Comparison of ENCODE assay signal across 9 cellular contexts in genomic region chr19:35902870-35903475, GRCh38. TPM values are rescaled to one million over a fixed set of nuclear protein-coding genes. Genes with fewer than 3 reads are reported as not detected.
DNase-seq lines count a peak whose midpoint lies in the region; TF ChIP-seq lines count a peak whose summit lies in the region.
"Had no signal": no experiment of that assay in that cellular context is flagged by ENCODE, and none has a peak within 500 bp of the region (broad histone marks: within the 10 kb centered on the region; RNA-seq: fewer than 3 reads in every experiment).

No MANE protein-coding gene starts in this region.

- WGBS in thyroid gland, 2 donors, result 68 to 80% methylated on average over 10 of the region's 10 CpGs
- 67 to 79% methylated on average over 10 of the region's 10 CpGs for WGBS in testis, 2 donors

- H3K27me3 Mint-ChIP-seq in activated naive CD4-positive, alpha-beta T cell treated with anti-CD3 and anti-CD28 coated beads for 36 hours (ENCODE audit: low read depth), result no peaks in the 10 kb centered on the region
- no peaks in the 10 kb centered on the region for H3K27me3 Mint-ChIP-seq in activated naive CD8-positive, alpha-beta T cell treated with anti-CD3 and anti-CD28 coated beads for 36 hours

- no peak for TF ChIP-seq POLR2A in thyroid gland (IDR thresholded peaks at IDR 0.05)
- TF ChIP-seq POLR2A in testis (IDR thresholded peaks at IDR 0.05), result no peak

- H3K27ac ChIP-seq in layer of hippocampus (ENCODE audit: low read depth, low read length) (peak overlapping the region; percentile 60), thyroid gland (peak overlapping the region in 2 of 3 donors; percentile 30 to 39), testis (peak overlapping the region in 1 of 2 donors; percentile 15)

- H3K9me3 Mint-ChIP-seq in activated naive CD4-positive, alpha-beta T cell treated with anti-CD3 and anti-CD28 coated beads for 36 hours, result no peaks in the 10 kb centered on the region
- no peaks in the 10 kb centered on the region for H3K9me3 Mint-ChIP-seq in activated naive CD8-positive, alpha-beta T cell treated with anti-CD3 and anti-CD28 coated beads for 36 hours

- peaks cover 53% of the 10 kb centered on the region for H3K4me1 Mint-ChIP-seq in activated naive CD4-positive, alpha-beta T cell treated with anti-CD3 and anti-CD28 coated beads for 36 hours (ENCODE audit: low read depth)
- peaks cover 41% of the 10 kb centered on the region for H3K4me1 Mint-ChIP-seq in activated naive CD8-positive, alpha-beta T cell treated with anti-CD3 and anti-CD28 coated beads for 36 hours

- no peaks in the 10 kb centered on the region for H3K36me3 ChIP-seq in thyroid gland
- H3K36me3 ChIP-seq in testis (ENCODE audit: low read depth, missing control alignments), result no peaks in the 10 kb centered on the region

- no peak overlapping the region for H3K4me3 ChIP-seq in thyroid gland (replicated peaks in 1 of 3)
- H3K4me3 ChIP-seq in testis, result no peak overlapping the region

- H3K4me3 Mint-ChIP-seq in activated naive CD4-positive, alpha-beta T cell treated with anti-CD3 and anti-CD28 coated beads for 36 hours, result peak overlapping the region; percentile 80
- H3K4me3 Mint-ChIP-seq in activated naive CD8-positive, alpha-beta T cell treated with anti-CD3 and anti-CD28 coated beads for 36 hours, result peak overlapping the region; percentile 89

- peaks cover 14% of the 10 kb centered on the region for H3K36me3 Mint-ChIP-seq in activated naive CD4-positive, alpha-beta T cell treated with anti-CD3 and anti-CD28 coated beads for 36 hours (ENCODE audit: low read depth)
- H3K36me3 Mint-ChIP-seq in activated naive CD8-positive, alpha-beta T cell treated with anti-CD3 and anti-CD28 coated beads for 36 hours, result peaks cover 18% of the 10 kb centered on the region

- H3K27me3 ChIP-seq in layer of hippocampus (ENCODE audit: control insufficient read depth, insufficient read depth, low read length), result no peaks in the 10 kb centered on the region
- H3K27me3 ChIP-seq in thyroid gland, result no peaks in the 10 kb centered on the region
- H3K27me3 ChIP-seq in testis, result no peaks in the 10 kb centered on the region

- TF ChIP-seq CTCF in thyroid gland (IDR thresholded peaks at IDR 0.05), result no peak
- no peak for TF ChIP-seq CTCF in testis (IDR thresholded peaks at IDR 0.05)

- H3K4me1 ChIP-seq in thyroid gland (peaks cover 6 to 27% of the 10 kb centered on the region in 2 donors), testis (peaks cover 7% of the 10 kb centered on the region)

- intact Hi-C loops in activated naive CD4-positive, alpha-beta T cell treated with anti-CD3 and anti-CD28 coated beads for 36 hours (cut with micrococcal nuclease), result loop anchor here (1.0 to 5.0 kb wide), 4 partner anchors 151 to 356 kb away; partner anchors contain the start of genes COX6B1, THAP8, TMEM147 and WDR62
- intact Hi-C loops in thyroid gland (cut with DNase I) (no loop called here), testis (cut with DNase I; ENCODE audit: low total_unique reads) (no loop called here)

- H3K9me3 ChIP-seq in thyroid gland (no peaks in the 10 kb centered on the region), testis (no peaks in the 10 kb centered on the region)

- CTCF ChIA-PET in activated naive CD4-positive, alpha-beta T cell treated with anti-CD3 and anti-CD28 coated beads for 36 hours (lab: Charles Lee), result interaction anchor here (0.8 to 1.0 kb wide), 2 partner anchors 9 to 20 kb away, joined by 3 to 4 read pairs; no protein-coding TSS in a partner anchor

- DNase-seq in activated naive CD4-positive, alpha-beta T cell treated with anti-CD3 and anti-CD28 coated beads for 36 hours, result no peak
- no peak for DNase-seq in activated naive CD4-positive, alpha-beta T cell treated with anti-CD3 and anti-CD28 coated beads, Interleukin-2, amount 50 U/mL, for 16 hours
- DNase-seq in activated naive CD8-positive, alpha-beta T cell treated with anti-CD3 and anti-CD28 coated beads for 36 hours, result no peak
- DNase-seq in thyroid gland (no peak), NCI-H1092 (lab: John Stamatoyannopoulos, UW) (no peak), DMS79 (lab: John Stamatoyannopoulos, UW) (no peak), testis (no peak)
- DNase-seq: DMS 273 treated with DMSO at 0.1 percent for 48 hours had no signal

- peak overlapping the region; percentile 89 for H3K27ac Mint-ChIP-seq in activated naive CD4-positive, alpha-beta T cell treated with anti-CD3 and anti-CD28 coated beads for 36 hours
- peak overlapping the region; percentile 90 for H3K27ac Mint-ChIP-seq in activated naive CD8-positive, alpha-beta T cell treated with anti-CD3 and anti-CD28 coated beads for 36 hours

RNA-seq across cellular contexts. Expression of gene HCST, which starts 0.6 kb away (rescaled TPM):
- total RNA-seq in activated naive CD4-positive, alpha-beta T cell treated with anti-CD3 and anti-CD28 coated beads for 36 hours, result 10 to 100 TPM; 11.7 to 14.5 TPM
- 10 to 100 TPM; 44.9 to 53.8 TPM for total RNA-seq in activated naive CD8-positive, alpha-beta T cell treated with anti-CD3 and anti-CD28 coated beads for 36 hours
- total RNA-seq in thyroid gland (1 to 10 TPM in 2 of 4 donors, not detected in 2; 1.4 to 4.4 TPM), testis (1 to 10 TPM in 1 of 2 donors, under 1 TPM in 1; 0.87 to 3.5 TPM)
- polyA plus RNA-seq in testis (ENCODE audit: insufficient read depth, low read depth, low replicate concordance), result 16.8 TPM

RNA-seq across cellular contexts. Expression of gene NFKBID, which starts 2.6 kb away (rescaled TPM):
- total RNA-seq in activated naive CD4-positive, alpha-beta T cell treated with anti-CD3 and anti-CD28 coated beads for 36 hours, result 10 to 100 TPM; 56.2 to 56.4 TPM
- 10 to 100 TPM; 72.2 to 73.7 TPM for total RNA-seq in activated naive CD8-positive, alpha-beta T cell treated with anti-CD3 and anti-CD28 coated beads for 36 hours
- total RNA-seq in thyroid gland (10 to 100 TPM in 3 of 4 donors, 1 to 10 TPM in 1; 7.0 to 56.7 (median 16.9) TPM), testis (1 to 10 TPM; 3.8 to 6.0 TPM)
- polyA plus RNA-seq in testis (ENCODE audit: insufficient read depth, low read depth, low replicate concordance), result 2.8 TPM

RNA-seq across cellular contexts. Expression of gene TYROBP, which starts 5.1 kb away (rescaled TPM):
- not detected for total RNA-seq in activated naive CD4-positive, alpha-beta T cell treated with anti-CD3 and anti-CD28 coated beads for 36 hours
- total RNA-seq in activated naive CD8-positive, alpha-beta T cell treated with anti-CD3 and anti-CD28 coated beads for 36 hours, result not detected
- total RNA-seq in thyroid gland, result 10 to 100 TPM; 10.1 to 80.4 (median 27.5) TPM
- total RNA-seq in testis, result 10 to 100 TPM in 1 of 2 donors, 1 to 10 TPM in 1; 2.9 to 21.7 TPM
- 77.5 TPM for polyA plus RNA-seq in testis (ENCODE audit: insufficient read depth, low read depth, low replicate concordance)

RNA-seq across cellular contexts. Expression of gene LRFN3, which starts 33.2 kb away (rescaled TPM):
- total RNA-seq in activated naive CD4-positive, alpha-beta T cell treated with anti-CD3 and anti-CD28 coated beads for 36 hours, result 1 to 10 TPM; 4.0 TPM
- total RNA-seq in activated naive CD8-positive, alpha-beta T cell treated with anti-CD3 and anti-CD28 coated beads for 36 hours, result 1 to 10 TPM; 5.8 to 7.1 TPM
- total RNA-seq in thyroid gland, result 10 to 100 TPM in 3 of 4 donors, 1 to 10 TPM in 1; 7.1 to 15.5 (median 11.1) TPM
- total RNA-seq in testis, result 10 to 100 TPM; 27.6 to 31.7 TPM
- polyA plus RNA-seq in testis (ENCODE audit: insufficient read depth, low read depth, low replicate concordance), result 12.7 TPM

RNA-seq across cellular contexts. Expression of gene APLP1, which starts 34.6 kb away (rescaled TPM):
- 1 to 10 TPM in 1 of 2 experiments, under 1 TPM in 1; 0.79 to 1.2 TPM for total RNA-seq in activated naive CD4-positive, alpha-beta T cell treated with anti-CD3 and anti-CD28 coated beads for 36 hours
- under 1 TPM; 0.68 to 0.88 TPM for total RNA-seq in activated naive CD8-positive, alpha-beta T cell treated with anti-CD3 and anti-CD28 coated beads for 36 hours
- total RNA-seq in thyroid gland, result 1 to 10 TPM in 2 of 4 donors, under 1 TPM in 2; 0.67 to 5.3 (median 2.8) TPM
- 10 to 100 TPM; 45.7 to 54.3 TPM for total RNA-seq in testis
- 37.9 TPM for polyA plus RNA-seq in testis (ENCODE audit: insufficient read depth, low read depth, low replicate concordance)
